21 cellular contexts compared by ENCODE assay signal in the genomic region with DNA sequence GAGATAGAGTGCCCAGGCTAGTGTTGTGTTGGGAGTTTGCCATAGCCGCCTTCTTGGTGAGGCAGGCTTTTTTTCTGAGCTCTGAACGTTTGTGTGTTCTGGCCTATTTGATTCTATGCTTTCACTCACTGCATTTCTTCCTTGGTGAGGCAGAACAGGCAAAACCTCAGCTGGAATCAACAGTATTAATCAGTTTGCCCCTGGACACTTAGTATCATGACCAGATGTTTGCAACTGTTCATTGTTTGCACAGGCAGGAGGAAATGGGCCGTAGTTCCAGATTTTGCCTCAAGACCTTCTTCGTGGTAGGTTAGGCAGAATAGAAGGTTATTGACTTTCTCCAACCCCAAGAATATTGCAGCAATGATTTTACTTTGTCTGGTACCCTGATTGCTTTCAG.
"Had no signal": no experiment of that assay in that cellular context is flagged by ENCODE, and none has a peak within 500 bp of the region (broad histone marks: within the 10 kb centered on the region; RNA-seq: fewer than 3 reads in every experiment).

No MANE protein-coding gene starts in this region.

- ATAC-seq: esophagus mucosa; gastrocnemius medialis; left lung; lower lobe of right lung; natural killer cell treated with Interleukin-12 subunit alpha and Interleukin-12 subunit beta and Interleukin-15 and Interleukin-18, amount 100 ng/mL, for 72 hours; pancreas; sciatic nerve; stimulated activated naive CD8-positive, alpha-beta T cell treated with anti-CD3 and anti-CD28 coated beads, Interleukin-15, amount 100 ng/mL, for 72 hours had no signal

- DNase-seq: colonic mucosa; effector CD8-positive, alpha-beta T cell; endodermal cell; gastrocnemius medialis; head of caudate nucleus; kidney; left lung; lower lobe of right lung; naive B cell; pancreas; retina; stimulated activated CD4-positive, alpha-beta T cell treated with anti-CD3 and anti-CD28 coated beads, Interleukin-12 subunit alpha, Interleukin-12 subunit beta, amount 100 ng/mL, for 4 hours; stimulated activated CD4-positive, alpha-beta T cell treated with anti-CD3 and anti-CD28 coated beads, Interleukin-1b, Interleukin-23, amount 100 ng/mL, for 48 hours; stimulated activated CD4-positive, alpha-beta T cell treated with anti-CD3 and anti-CD28 coated beads, Interleukin-4, amount 100 ng/mL, for 1 hour; stimulated activated CD8-positive, alpha-beta memory T cell treated with anti-CD3 and anti-CD28 coated beads, Interleukin-4, amount 100 ng/mL, for 48 hours; stimulated activated naive CD4-positive, alpha-beta T cell; stimulated activated naive CD8-positive, alpha-beta T cell treated with anti-CD3 and anti-CD28 coated beads, Interleukin-15, amount 100 ng/mL, for 72 hours; thyroid gland had no signal

- FAIRE-seq: kidney, pancreas had no signal
